ENCODE assay signal across 17 cellular contexts in the genomic region with DNA sequence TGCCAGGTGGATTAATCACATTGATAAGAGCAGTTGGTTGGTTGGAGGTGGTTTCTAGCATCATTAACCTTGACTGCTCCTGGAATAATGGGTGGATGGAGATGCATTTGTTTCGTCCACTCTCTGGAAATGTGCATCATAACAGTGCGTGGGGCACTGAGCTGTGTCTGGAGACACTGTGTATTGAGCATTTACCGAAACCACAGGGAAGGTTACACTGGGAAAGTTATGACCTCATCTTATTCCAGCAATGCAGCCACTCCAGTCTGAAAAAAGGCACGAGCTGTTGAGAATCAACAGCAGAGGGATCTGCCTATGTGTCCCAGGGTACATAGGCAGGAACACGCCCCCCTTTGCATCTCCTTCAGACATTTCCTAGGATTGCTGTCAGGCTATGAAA.
"Had no signal": no experiment of that assay in that cellular context is flagged by ENCODE, and none has a peak within 500 bp of the region (broad histone marks: within the 10 kb centered on the region; RNA-seq: fewer than 3 reads in every experiment).

No MANE protein-coding gene starts in this region.

- ATAC-seq: activated CD4-positive, CD25-positive, alpha-beta regulatory T cell treated with anti-CD3 and anti-CD28 coated beads, Interleukin-2, amount 50 U/mL, for 24 hours; activated CD8-positive, alpha-beta memory T cell treated with anti-CD3 and anti-CD28 coated beads, Interleukin-2, amount 10 ng/mL, durations not matched to agents 7 days and 5 days; activated naive CD4-positive, alpha-beta T cell treated with anti-CD3 and anti-CD28 coated beads, Interleukin-2, amount 50 U/mL, for 72 hours; foreskin keratinocyte; heart right ventricle; pancreas had no signal

- H3K4me3 ChIP-seq: heart right ventricle, neural progenitor cell, pancreas, stomach, thoracic aorta had no signal

- H3K27ac ChIP-seq: foreskin keratinocyte, heart right ventricle, neural progenitor cell, pancreas, stomach, thoracic aorta had no signal

- DNase-seq: activated CD8-positive, alpha-beta memory T cell treated with anti-CD3 and anti-CD28 coated beads, Interleukin-2, amount 10 ng/mL, durations not matched to agents 7 days and 5 days; activated effector memory CD4-positive, alpha-beta T cell treated with Interleukin-2 at 50 U/mL for 16 hours; activated T-cell treated with anti-CD3 and anti-CD28 coated beads, Interleukin-2, amount 50 U/mL, for 24 hours; amygdala; cerebellar nuclear complex; dermis blood vessel endothelial cell; erythroblast; foreskin keratinocyte; heart right ventricle; pancreas; stimulated activated CD4-positive, alpha-beta T cell treated with anti-CD3 and anti-CD28 coated beads, Interleukin-4, amount 100 ng/mL, for 4 hours; stomach; T-helper 2 cell had no signal
